In genomic region chr1:11874624-11875023, GRCh38 we compare ENCODE assay signal across 23 cellular contexts. TPM values are rescaled to one million over a fixed set of nuclear protein-coding genes. Genes with fewer than 3 reads are reported as not detected.
DNase-seq lines count a peak whose midpoint lies in the region; ATAC-seq and TF ChIP-seq lines count a peak whose summit lies in the region.
"Had no signal": no experiment of that assay in that cellular context is flagged by ENCODE, and none has a peak within 500 bp of the region (broad histone marks: within the 10 kb centered on the region; RNA-seq: fewer than 3 reads in every experiment).

No MANE protein-coding gene starts in this region.

- peak overlapping the region; percentile 75 for H2AFZ ChIP-seq in parathyroid adenoma

- no peak overlapping the region for H3K9ac ChIP-seq in parathyroid adenoma
- H3K9ac ChIP-seq: BLaER1, SK-N-SH had no signal

- H3K79me2 ChIP-seq in parathyroid adenoma: no peaks in the 10 kb centered on the region

- peaks cover 0 to 62% of the 10 kb centered on the region in 2 donors for H3K4me1 ChIP-seq in right atrium auricular region
- H3K4me1 ChIP-seq in parathyroid adenoma: peaks cover 19% of the 10 kb centered on the region

- H3K36me3 ChIP-seq in right atrium auricular region: no peaks in the 10 kb centered on the region
- no peaks in the 10 kb centered on the region for H3K36me3 ChIP-seq in parathyroid adenoma (ENCODE audit: control insufficient read depth, insufficient read depth, low read length)
- H3K36me3 ChIP-seq: BLaER1 had no signal

- H3K27ac ChIP-seq in right atrium auricular region (peak overlapping the region; percentile 88 to 93), parathyroid adenoma (peak overlapping the region; percentile 76)
- H3K27ac ChIP-seq: 22Rv1, BLaER1 had no signal

- ATAC-seq in Right ventricle myocardium inferior (peak; percentile 16), GM21381 (IDR thresholded peaks at IDR 0.05; ENCODE audit: unreplicated experiment) (no peak)

- H3K27me3 ChIP-seq in right atrium auricular region: no peaks in the 10 kb centered on the region
- H3K27me3 ChIP-seq in parathyroid adenoma (ENCODE audit: control insufficient read depth, insufficient read depth, low read length): no peaks in the 10 kb centered on the region
- H3K27me3 ChIP-seq: BLaER1 had no signal

- no peak for TF ChIP-seq CTCF in right atrium auricular region (IDR thresholded peaks at IDR 0.05)
- no peak for TF ChIP-seq CTCF in parathyroid adenoma (IDR thresholded peaks at IDR 0.05)

- intact Hi-C loops in Right ventricle myocardium inferior (cut with DNase I): loop anchor here (1.0 kb wide), 1 partner anchor 8 kb away; no protein-coding TSS in a partner anchor
- intact Hi-C loops in cardiac septum (cut with DNase I): loop anchor here (1.0 kb wide), 3 partner anchors 9 to 15 kb away; no protein-coding TSS in a partner anchor

- DNase-seq in Right ventricle myocardium inferior (ENCODE audit: missing footprints): no peak
- DNase-seq in cardiac septum (ENCODE audit: low spot score): no peak
- no peak for DNase-seq in right atrium auricular region (ENCODE audit: low spot score)
- DNase-seq in effector CD8-positive, alpha-beta T cell (lab: John Stamatoyannopoulos, UW): no peak
- DNase-seq in NCI-H1436 (lab: John Stamatoyannopoulos, UW): no peak
- DNase-seq in cerebellum (ENCODE audit: low spot score): no peak
- DNase-seq: ACHN; CD4-positive, alpha-beta T cell; COR-L47; DMS79; H9; IMR-90; NCI-H1694 treated with DMSO at 0.1 percent for 48 hours; NCI-H2081 treated with DMSO at 0.1 percent for 48 hours; NCI-H2171 treated with DMSO at 0.1 percent for 48 hours; NCI-H446; NCI-H526; SHP77; SK-N-SH had no signal

- H3K4me3 ChIP-seq in right atrium auricular region: no peak overlapping the region
- no peak overlapping the region for H3K4me3 ChIP-seq in parathyroid adenoma (ENCODE audit: low read depth, low read length)
- H3K4me3 ChIP-seq: BLaER1 had no signal

- H3K9me3 ChIP-seq in right atrium auricular region: no peaks in the 10 kb centered on the region
- no peaks in the 10 kb centered on the region for H3K9me3 ChIP-seq in parathyroid adenoma (ENCODE audit: control insufficient read depth, low read length)
- H3K9me3 ChIP-seq: BLaER1, SK-N-SH had no signal

- no peak overlapping the region for H3K4me2 ChIP-seq in parathyroid adenoma (ENCODE audit: low read length)
- H3K4me2 ChIP-seq: BLaER1, SK-N-SH had no signal

RNA-seq across cellular contexts. Expression of gene NPPB, which starts 15.9 kb away (rescaled TPM):
- total RNA-seq in Right ventricle myocardium inferior (5.1 TPM), cardiac septum (7,162 TPM), right atrium auricular region (over 10,000 TPM in 1 of 2 donors, 1,000 to 10,000 TPM in 1; 1,081 to 10,488 TPM), cerebellum (not detected)
- total RNA-seq: CD4-positive, alpha-beta T cell; IMR-90 had no signal

RNA-seq across cellular contexts. Expression of gene NPPA, which starts 27.0 kb away (rescaled TPM):
- 8.2 TPM for total RNA-seq in Right ventricle myocardium inferior
- 21,376 TPM for total RNA-seq in cardiac septum
- total RNA-seq in right atrium auricular region: over 10,000 TPM; 98,870 to 132,613 TPM
- total RNA-seq in cerebellum: 0.45 TPM
- total RNA-seq: CD4-positive, alpha-beta T cell; H9; IMR-90 had no signal

RNA-seq across cellular contexts. Expression of gene KIAA2013, which starts 51.6 kb away (rescaled TPM):
- 32.5 TPM for total RNA-seq in Right ventricle myocardium inferior
- total RNA-seq in cardiac septum: 42.6 TPM
- total RNA-seq in right atrium auricular region: 10 to 100 TPM; 70.8 to 73.2 TPM
- 17.2 TPM for total RNA-seq in cerebellum

RNA-seq across cellular contexts. Expression of gene PLOD1, which starts 59.9 kb away (rescaled TPM):
- total RNA-seq in Right ventricle myocardium inferior: 70.4 TPM
- 52.6 TPM for total RNA-seq in cardiac septum
- total RNA-seq in right atrium auricular region: 10 to 100 TPM; 56.1 to 58.1 TPM
- total RNA-seq in cerebellum: 24.5 TPM

Comparison
In these comparisons a context has a peak if more than half of its experiments do, and no peak if none do; other contexts are left out.
1. RNA of gene NPPB, which starts 15.9 kb away (total RNA-seq): 1,081 to 10,488 TPM in right atrium auricular region and 7,162 TPM in cardiac septum (single experiment); 5.1 TPM in Right ventricle myocardium inferior (single experiment) and not detected in cerebellum (single experiment); every median in the first group is over 100 times any median in the second.
2. RNA of gene NPPA, which starts 27.0 kb away (total RNA-seq): 98,870 to 132,613 TPM in right atrium auricular region and 21,376 TPM in cardiac septum (single experiment); 8.2 TPM in Right ventricle myocardium inferior (single experiment) and 0.45 TPM in cerebellum (single experiment); every median in the first group is over 1,000 times any median in the second.